Comparison of ENCODE assay signal across 25 cellular contexts in the genomic region with DNA sequence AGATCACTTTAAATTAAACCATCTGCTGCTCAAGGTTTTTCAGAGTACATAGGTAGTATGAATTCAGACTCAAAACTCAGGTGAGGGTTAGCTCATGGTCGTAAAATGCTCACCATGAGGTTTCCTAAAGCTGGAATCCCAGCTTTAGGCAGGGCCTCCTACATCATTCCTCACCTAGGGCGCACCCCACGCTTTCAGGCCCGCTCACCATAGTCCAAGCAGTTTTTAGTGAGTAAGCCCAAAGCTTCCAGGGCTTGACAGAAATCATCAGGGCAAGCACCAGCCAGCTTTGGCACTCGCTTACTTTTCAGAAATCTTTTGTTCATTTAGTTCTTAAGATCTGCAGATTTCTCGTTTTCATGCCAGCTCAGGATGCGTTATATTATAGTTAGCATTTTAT.
"Had no signal": no experiment of that assay in that cellular context is flagged by ENCODE, and none has a peak within 500 bp of the region (broad histone marks: within the 10 kb centered on the region; RNA-seq: fewer than 3 reads in every experiment).

No MANE protein-coding gene starts in this region.

- H3K27ac ChIP-seq: Peyer's patch, RWPE1, SJCRH30 had no signal

- ATAC-seq: activated T-cell treated with anti-CD3 and anti-CD28 coated beads, Interleukin-2, amount 50 U/mL, for 4 hours; activated T-helper 17 cell treated with anti-CD3 and anti-CD28 coated beads, Interleukin-2, amount 50 U/mL, for 72 hours; SK-N-SH treated with all-trans-retinoic acid at 6 μM for 48 hours had no signal

- H3K9me3 Mint-ChIP-seq: activated B cell treated with CpG ODN at 0.5 μM for 24 hours; activated CD4-positive, alpha-beta memory T cell treated with anti-CD3 and anti-CD28 coated beads for 36 hours; activated CD4-positive, alpha-beta T cell treated with anti-CD3 and anti-CD28 coated beads, Interleukin-2, amount 10 ng/mL, durations not matched to agents 7 days and 5 days; activated naive CD4-positive, alpha-beta T cell treated with anti-CD3 and anti-CD28 coated beads for 36 hours; activated T-cell treated with anti-CD3 and anti-CD28 coated beads, Interleukin-2, amount 50 U/mL, for 4 hours; activated T-helper 17 cell treated with anti-CD3 and anti-CD28 coated beads, Interleukin-2, amount 50 U/mL, for 72 hours; brain; central memory CD8-positive, alpha-beta T cell had no signal

- H3K27ac Mint-ChIP-seq: activated B cell treated with CpG ODN at 0.5 μM for 24 hours; activated CD4-positive, alpha-beta memory T cell treated with anti-CD3 and anti-CD28 coated beads for 36 hours; activated CD4-positive, alpha-beta T cell treated with anti-CD3 and anti-CD28 coated beads, Interleukin-2, amount 10 ng/mL, durations not matched to agents 7 days and 5 days; activated naive CD4-positive, alpha-beta T cell treated with anti-CD3 and anti-CD28 coated beads for 36 hours; activated naive CD8-positive, alpha-beta T cell; activated T-helper 17 cell treated with anti-CD3 and anti-CD28 coated beads, Interleukin-2, amount 50 U/mL, for 72 hours had no signal

- H3K4me3 ChIP-seq: Peyer's patch, SJCRH30 had no signal

- H3K4me3 Mint-ChIP-seq: activated B cell treated with CpG ODN at 0.5 μM for 24 hours; activated CD4-positive, alpha-beta memory T cell treated with anti-CD3 and anti-CD28 coated beads for 36 hours; activated CD4-positive, alpha-beta T cell treated with anti-CD3 and anti-CD28 coated beads, Interleukin-2, amount 10 ng/mL, durations not matched to agents 7 days and 5 days; activated naive CD4-positive, alpha-beta T cell treated with anti-CD3 and anti-CD28 coated beads for 36 hours; activated naive CD8-positive, alpha-beta T cell; activated T-cell treated with anti-CD3 and anti-CD28 coated beads, Interleukin-2, amount 50 U/mL, for 4 hours; activated T-helper 17 cell treated with anti-CD3 and anti-CD28 coated beads, Interleukin-2, amount 50 U/mL, for 72 hours; brain; central memory CD8-positive, alpha-beta T cell had no signal

- H3K4me1 Mint-ChIP-seq: activated B cell treated with CpG ODN at 0.5 μM for 24 hours; brain; central memory CD8-positive, alpha-beta T cell had no signal

- H3K27me3 Mint-ChIP-seq: activated B cell treated with CpG ODN at 0.5 μM for 24 hours; activated CD4-positive, alpha-beta memory T cell treated with anti-CD3 and anti-CD28 coated beads for 36 hours; activated CD4-positive, alpha-beta T cell treated with anti-CD3 and anti-CD28 coated beads, Interleukin-2, amount 10 ng/mL, durations not matched to agents 7 days and 5 days; activated naive CD8-positive, alpha-beta T cell; activated T-helper 17 cell treated with anti-CD3 and anti-CD28 coated beads, Interleukin-2, amount 50 U/mL, for 72 hours; brain; central memory CD8-positive, alpha-beta T cell had no signal

- H3K36me3 ChIP-seq: SJCRH30 had no signal

- H3K4me1 ChIP-seq: Peyer's patch, SJCRH30 had no signal

- H3K27me3 ChIP-seq: Peyer's patch, SJCRH30 had no signal

- H3K9me3 ChIP-seq: Peyer's patch, SJCRH30 had no signal

- DNase-seq: activated B cell treated with CpG ODN at 0.5 μM for 24 hours; activated CD4-positive, alpha-beta memory T cell treated with anti-CD3 and anti-CD28 coated beads for 36 hours; activated CD4-positive, alpha-beta T cell treated with anti-CD3 and anti-CD28 coated beads for 1 hour; activated CD4-positive, alpha-beta T cell treated with anti-CD3 and anti-CD28 coated beads, Interleukin-2, amount 10 ng/mL, durations not matched to agents 7 days and 5 days; activated CD8-positive, alpha-beta memory T cell treated with anti-CD3 and anti-CD28 coated beads for 24 hours; activated gamma-delta T cell; activated naive CD4-positive, alpha-beta T cell treated with anti-CD3 and anti-CD28 coated beads for 36 hours; activated T-cell treated with anti-CD3 and anti-CD28 coated beads, Interleukin-2, amount 50 U/mL, for 4 hours; amygdala; KG1; NCI-H1092; NCI-H1417; NCI-H1694; NCI-H2081; NCI-H524; Peyer's patch; Right ventricle myocardium superior; SJCRH30; SW 1271 had no signal
